In genomic region chr11:128632151-128632791, GRCh38 we compare ENCODE assay signal across 9 cellular contexts. TPM values are rescaled to one million over a fixed set of nuclear protein-coding genes. Genes with fewer than 3 reads are reported as not detected.
DNase-seq lines count a peak whose midpoint lies in the region; ATAC-seq, FAIRE-seq and TF ChIP-seq lines count a peak whose summit lies in the region.
"Had no signal": no experiment of that assay in that cellular context is flagged by ENCODE, and none has a peak within 500 bp of the region (broad histone marks: within the 10 kb centered on the region; RNA-seq: fewer than 3 reads in every experiment).

No MANE protein-coding gene starts in this region.

- no peak overlapping the region for H2BK5ac ChIP-seq in IMR-90 (ENCODE audit: low read depth, low read length, poor library complexity, severe bottlenecking)

- in situ Hi-C loops in IMR-90 (cut with MboI; ENCODE audit: low sequenced_read_pairs) = loop anchor here (5.0 to 10.0 kb wide), 2 partner anchors 195 to 597 kb away; no protein-coding TSS in a partner anchor
- in situ Hi-C loops in mammary epithelial cell (cut with MboI; ENCODE audit: low sequenced_read_pairs in 2 of 2) = loop anchor here (10.0 to 25.0 kb wide), 4 partner anchors 347 to 595 kb away; no protein-coding TSS in a partner anchor
- in situ Hi-C loops in HepG2 (cut with HindIII; ENCODE audit: extremely low pct_ligation_motif_present, low pct_unique_long_range_greater_than_20kb) = loop anchor here (5.0 kb wide), 1 partner anchor 600 kb away; no protein-coding TSS in a partner anchor

- no peak overlapping the region for H4K5ac ChIP-seq in IMR-90 (ENCODE audit: low read depth, low read length)

- H3K9me1 ChIP-seq in IMR-90 (ENCODE audit: insufficient read depth, low read length) = no peaks in the 10 kb centered on the region; the same call in 1 of the 2 replicates

- H3K23ac ChIP-seq in IMR-90 (ENCODE audit: low read depth, low read length) = no peak overlapping the region

- H3K9ac ChIP-seq in IMR-90 (ENCODE audit: low read depth, low read length) = no peak overlapping the region
- H3K9ac ChIP-seq in SU-DHL-6 (ENCODE audit: low read length) = no peak overlapping the region
- H3K9ac ChIP-seq in mammary epithelial cell (ENCODE audit: insufficient read depth, low read length) = no peak overlapping the region
- no peak overlapping the region for H3K9ac ChIP-seq in HepG2 (ENCODE audit: insufficient read depth, low read depth, low read length)

- dilution Hi-C loops in IMR-90 (cut with HindIII; ENCODE audit: low sequenced_read_pairs, unreplicated experiment) (loop anchor here (25.0 kb wide), 1 partner anchor 470 kb away; no protein-coding TSS in a partner anchor), mammary epithelial cell (cut with HindIII; ENCODE audit: low sequenced_read_pairs) (loop anchor here (10.0 to 25.0 kb wide), 3 partner anchors 203 to 595 kb away; no protein-coding TSS in a partner anchor)

- no peak overlapping the region for H2BK20ac ChIP-seq in IMR-90 (ENCODE audit: low read depth, low read length)

- H3K14ac ChIP-seq in IMR-90 (replicated peaks; ENCODE audit: low read depth, low read length) = no peak overlapping the region

- no peak overlapping the region for H3K4ac ChIP-seq in IMR-90 (ENCODE audit: low read depth, low read length)

- H4K8ac ChIP-seq in IMR-90 (ENCODE audit: low read depth in 2 of 2, low read length in 2 of 2) = no peak overlapping the region

- CTCF ChIA-PET in IMR-90 (lab: Yijun Ruan, JAX) (interaction anchor here (0.5 to 2.4 kb wide), 21 partner anchors 12 to 475 kb away, joined by 3 to 24 read pairs (median 4); no protein-coding TSS in a partner anchor), mammary epithelial cell (lab: Charles Lee; ENCODE audit: low non-redundant PET) (interaction anchor here (0.6 to 1.1 kb wide), 6 partner anchors 126 to 475 kb away, joined by 3 to 8 read pairs (median 6); no protein-coding TSS in a partner anchor), HepG2 (lab: Yijun Ruan, JAX; ENCODE audit: low intra/inter-chr PET ratio, low total read pairs) (interaction anchor here (1.6 to 3.9 kb wide), 2 partner anchors 342 to 460 kb away, joined by 7 to 41 read pairs; no protein-coding TSS in a partner anchor)

- H3K4me1 ChIP-seq in IMR-90 (ENCODE audit: control insufficient read depth, insufficient read depth, low read length) (no peaks in the 10 kb centered on the region), mammary epithelial cell (ENCODE audit: insufficient read depth, low read length) (peaks cover 4% of the 10 kb centered on the region), HepG2 (ENCODE audit: insufficient read depth, low read length) (no peaks in the 10 kb centered on the region), upper lobe of left lung (peaks cover 8 to 30% (median 17%) of the 10 kb centered on the region in 4 donors)

- TF ChIP-seq RAD21 in IMR-90 (IDR thresholded peaks at IDR 0.05; ENCODE audit: low read length) = peak; percentile 87
- TF ChIP-seq RAD21 in HepG2 (CRISPR knock-in tag; IDR thresholded peaks at IDR 0.05) = no peak

- no peaks in the 10 kb centered on the region for H3K36me3 ChIP-seq in IMR-90 (ENCODE audit: control insufficient read depth, insufficient read depth, low read length)
- H3K36me3 ChIP-seq in SU-DHL-6 (ENCODE audit: low read length) = no peaks in the 10 kb centered on the region
- H3K36me3 ChIP-seq in mammary epithelial cell (ENCODE audit: insufficient read depth, low read length) = no peaks in the 10 kb centered on the region
- no peaks in the 10 kb centered on the region for H3K36me3 ChIP-seq in HepG2 (replicated peaks in 1 of 2; ENCODE audit: control insufficient read depth in 1 of 2, insufficient read depth in 2 of 2, low read length in 2 of 2)
- H3K36me3 ChIP-seq in upper lobe of left lung = no peaks in the 10 kb centered on the region

- peak; percentile 78 for TF ChIP-seq CTCF in IMR-90 (conservative IDR thresholded peaks at IDR 0.05; ENCODE audit: low read depth, low read length)
- TF ChIP-seq CTCF in SU-DHL-6 (IDR thresholded peaks at IDR 0.05; ENCODE audit: insufficient read depth, low read length, poor library complexity, severe bottlenecking) = peak; percentile 55
- peak; percentile 50 to 61 for TF ChIP-seq CTCF in mammary epithelial cell (conservative IDR thresholded peaks at IDR 0.05 in 1 of 2, IDR thresholded peaks at IDR 0.05 in 1 of 2; ENCODE audit: extremely low read depth in 1 of 2, insufficient read depth in 1 of 2, low read depth in 1 of 2, low read length in 2 of 2)
- peak; percentile 33 for TF ChIP-seq CTCF in HepG2 (CRISPR knock-in tag; IDR thresholded peaks at IDR 0.05)
- TF ChIP-seq CTCF in upper lobe of left lung (IDR thresholded peaks at IDR 0.05) = peak; percentile 50 to 70 (median 59)

- TF ChIP-seq POLR2A in IMR-90 (IDR thresholded peaks at IDR 0.05; ENCODE audit: low read depth, low read length) = no peak
- no peak for TF ChIP-seq POLR2A in HepG2 (IDR thresholded peaks at IDR 0.05; ENCODE audit: insufficient read depth in 1 of 2, low read depth in 2 of 2, low read length in 2 of 2)
- TF ChIP-seq POLR2A in upper lobe of left lung (IDR thresholded peaks at IDR 0.05) = no peak

- intact Hi-C loops in IMR-90 (cut with micrococcal nuclease) (loop anchor here (5.0 kb wide), 1 partner anchor 475 kb away; no protein-coding TSS in a partner anchor), mammary epithelial cell (cut with micrococcal nuclease) (loop anchor here (1.0 to 5.0 kb wide), 2 partner anchors 165 to 199 kb away; no protein-coding TSS in a partner anchor), HepG2 (cut with micrococcal nuclease; ENCODE audit: unreplicated experiment) (loop anchor here (5.0 kb wide), 1 partner anchor 475 kb away; no protein-coding TSS in a partner anchor)

- H2AFZ ChIP-seq in IMR-90 (replicated peaks; ENCODE audit: low read length, poor library complexity) = no peak overlapping the region
- H2AFZ ChIP-seq in SU-DHL-6 (ENCODE audit: low read depth, low read length, severe bottlenecking) = no peak overlapping the region
- H2AFZ ChIP-seq in mammary epithelial cell (ENCODE audit: low read depth, low read length) = no peak overlapping the region
- no peak overlapping the region for H2AFZ ChIP-seq in HepG2 (ENCODE audit: low read length)

- no peaks in the 10 kb centered on the region for H4K20me1 ChIP-seq in IMR-90 (ENCODE audit: insufficient read depth, low read length)
- H4K20me1 ChIP-seq in SU-DHL-6 (ENCODE audit: low read depth, low read length) = no peaks in the 10 kb centered on the region
- no peaks in the 10 kb centered on the region for H4K20me1 ChIP-seq in mammary epithelial cell (ENCODE audit: insufficient read depth, low read length)
- no peaks in the 10 kb centered on the region for H4K20me1 ChIP-seq in HepG2 (ENCODE audit: insufficient read depth, low read length)

- FAIRE-seq in HepG2 (lab: Jason Lieb, UNC) = no peak
- FAIRE-seq: G401.6 had no signal

- no peak overlapping the region for H2BK120ac ChIP-seq in IMR-90 (ENCODE audit: low read depth, low read length)

- no peaks in the 10 kb centered on the region for H3K9me3 ChIP-seq in IMR-90 (ENCODE audit: control insufficient read depth, insufficient read depth, low read length)
- H3K9me3 ChIP-seq in SU-DHL-6 (ENCODE audit: insufficient read depth, low read length) = no peaks in the 10 kb centered on the region
- H3K9me3 ChIP-seq in mammary epithelial cell (replicated peaks; ENCODE audit: insufficient read depth, low read length) = no peaks in the 10 kb centered on the region
- no peaks in the 10 kb centered on the region for H3K9me3 ChIP-seq in HepG2 (ENCODE audit: low read length)
- H3K9me3 ChIP-seq in upper lobe of left lung = no peaks in the 10 kb centered on the region

- DNase-seq in NCI-H82 (lab: John Stamatoyannopoulos, UW) = peak; percentile 52
- no peak for DNase-seq in NCI-H82 treated with DMSO at 0.1 percent for 48 hours (lab: John Stamatoyannopoulos, UW; ENCODE audit: unreplicated experiment)
- DNase-seq in IMR-90 = peak; percentile 74
- DNase-seq in mammary epithelial cell = peak; percentile 23
- peak; percentile 3 for DNase-seq in HepG2 (ENCODE audit: low spot score)
- no peak for DNase-seq in upper lobe of left lung
- DNase-seq in GM19240 (ENCODE audit: insufficient read length, low spot score) = no peak

- no peak overlapping the region for H3K18ac ChIP-seq in IMR-90 (ENCODE audit: low read depth, low read length)

- H3K4me2 ChIP-seq in IMR-90 (ENCODE audit: low read depth, low read length) (no peak overlapping the region), SU-DHL-6 (ENCODE audit: low read depth, low read length, poor library complexity, severe bottlenecking) (no peak overlapping the region), mammary epithelial cell (ENCODE audit: insufficient read depth, low read depth, low read length) (no peak overlapping the region), HepG2 (ENCODE audit: low read depth, low read length) (no peak overlapping the region)

- POLR2A ChIA-PET in IMR-90 (lab: Charles Lee; ENCODE audit: unreplicated experiment) = no interaction called here
- POLR2A ChIA-PET in HepG2 (lab: Yijun Ruan, JAX) = no interaction called here

- no peak overlapping the region for H4K91ac ChIP-seq in IMR-90 (ENCODE audit: insufficient read depth, low read depth, low read length)

- H3K79me1 ChIP-seq in IMR-90 (ENCODE audit: low read depth in 1 of 2, low read length in 2 of 2) = peaks cover 0 to 5% of the 10 kb centered on the region in 2 experiments; a peak in 1 of 4 replicates

- H3K27me3 ChIP-seq in IMR-90 (ENCODE audit: control insufficient read depth, insufficient read depth, low read length) (peaks cover 21% of the 10 kb centered on the region), SU-DHL-6 (ENCODE audit: low read length) (no peaks in the 10 kb centered on the region), mammary epithelial cell (ENCODE audit: insufficient read depth, low read length) (no peaks in the 10 kb centered on the region), HepG2 (ENCODE audit: control insufficient read depth in 1 of 2, insufficient read depth in 2 of 2, low read length in 2 of 2) (peaks cover 1 to 19% of the 10 kb centered on the region in 2 experiments; a peak in 1 of 5 replicates), upper lobe of left lung (no peaks in the 10 kb centered on the region)

- no peak overlapping the region for H3K56ac ChIP-seq in IMR-90 (ENCODE audit: extremely low read depth, insufficient read depth, low read length)

- BruUV-seq in IMR-90 (replicated peaks; lab: Mats Ljungman, UMichigan) (no TSS peak), mammary epithelial cell (replicated peaks; lab: Mats Ljungman, UMichigan) (no TSS peak), HepG2 (replicated peaks; lab: Mats Ljungman, UMichigan) (no TSS peak)

- WGBS in IMR-90 (ENCODE audit: extremely low coverage in 2 of 2, insufficient read length in 1 of 2), 2 experiments = 18% methylated on average over 3 of the region's 6 CpGs; no CpG with 5 or more reads in 1 of the 2 experiments
- WGBS in mammary epithelial cell (ENCODE audit: low coverage, missing lambda C conversion rate) = 31% methylated on average over 3 of the region's 6 CpGs
- WGBS in HepG2 (ENCODE audit: low lambda C conversion rate) = 5% methylated on average over 4 of the region's 6 CpGs
- 51 to 57% methylated on average over 5 to 6 of the region's 6 CpGs for WGBS in upper lobe of left lung, 2 donors

- H3K9me2 ChIP-seq in SU-DHL-6 (replicated peaks; ENCODE audit: insufficient read depth, low read length) = no peaks in the 10 kb centered on the region

- H2AK9ac ChIP-seq in IMR-90 (replicated peaks; ENCODE audit: low read depth, low read length, poor library complexity) = no peak overlapping the region

- H2AK5ac ChIP-seq in IMR-90 (ENCODE audit: low read depth, low read length) = no peak overlapping the region

- 0 out of 3 replicates have a peak overlapping the region, but pooled peaks have one; percentile 5 for H2BK15ac ChIP-seq in IMR-90 (ENCODE audit: low read depth, low read length)

- no peak overlapping the region for H3K4me3 ChIP-seq in IMR-90 (ENCODE audit: insufficient read depth, low read depth, low read length)
- H3K4me3 ChIP-seq in SU-DHL-6 (ENCODE audit: insufficient read depth, low read length, poor library complexity, severe bottlenecking) = no peak overlapping the region
- H3K4me3 ChIP-seq in mammary epithelial cell (replicated peaks in 1 of 3; ENCODE audit: insufficient read depth in 1 of 3, low read depth in 2 of 3, low read length in 3 of 3) = no peak overlapping the region
- H3K4me3 ChIP-seq in HepG2 (replicated peaks in 1 of 3; ENCODE audit: insufficient read depth in 1 of 3, low read depth in 2 of 3, low read length in 3 of 3) = no peak overlapping the region
- no peak overlapping the region for H3K4me3 ChIP-seq in upper lobe of left lung

- H3K27ac ChIP-seq in IMR-90 (ENCODE audit: insufficient read depth, low read length) (no peak overlapping the region), SU-DHL-6 (ENCODE audit: low read depth, low read length) (peak overlapping the region; percentile 100), mammary epithelial cell (ENCODE audit: insufficient read depth, low read depth, low read length) (no peak overlapping the region), HepG2 (ENCODE audit: extremely low read length, insufficient read depth, low read length) (no peak overlapping the region), upper lobe of left lung (no peak overlapping the region)

- peak; percentile 74 for ATAC-seq in IMR-90 (ENCODE audit: low read depth)
- peak; percentile 57 for ATAC-seq in HepG2
- peak in 1 of 2 donors; percentile 18 for ATAC-seq in upper lobe of left lung (ENCODE audit: low FRiP score in 2 of 2)

- H3K79me2 ChIP-seq in SU-DHL-6 (ENCODE audit: insufficient read depth, low read length) (no peaks in the 10 kb centered on the region), mammary epithelial cell (ENCODE audit: insufficient read depth, low read length) (no peaks in the 10 kb centered on the region), HepG2 (ENCODE audit: insufficient read depth, low read length) (no peaks in the 10 kb centered on the region)

- no peak for TF ChIP-seq EP300 in HepG2 (IDR thresholded peaks at IDR 0.05; ENCODE audit: low read depth in 2 of 2, low read length in 2 of 2)
- no peak for TF ChIP-seq EP300 in HepG2 (CRISPR knock-in tag; IDR thresholded peaks at IDR 0.05; ENCODE audit: borderline replicate concordance)
- TF ChIP-seq EP300 in upper lobe of left lung (IDR thresholded peaks at IDR 0.05) = no peak

- H3F3A ChIP-seq in SU-DHL-6 (ENCODE audit: insufficient read depth) = peaks cover 22% of the 10 kb centered on the region

RNA-seq across cellular contexts. Expression of gene ETS1, which starts 44.9 kb away (rescaled TPM):
- total RNA-seq in IMR-90 (2012; rRNA removed) (56.3 and 60.3 TPM in 2 replicates), mammary epithelial cell (100 to 1,000 TPM in 1 of 2 donors, 10 to 100 TPM in 1; 53.0 to 115 TPM), HepG2 (2016; rRNA removed; fragmentation: Illumina TruSeq; extraction: Trizol) (0.18 and 0.20 TPM in 2 replicates), upper lobe of left lung (100 to 1,000 TPM in 1 of 6 donors, 10 to 100 TPM in 5; 29.3 to 107 (median 79.0) TPM)
- polyA plus RNA-seq in IMR-90 (2012; rRNA removed) (41.2 and 43.6 TPM in 2 replicates), mammary epithelial cell (40.7 TPM), HepG2 (2011; rRNA removed) (0.12 and 0.34 TPM in 2 replicates)
- polyA plus RNA-seq in IMR-90 (2012; cell fraction: cytosol; rRNA removed) = 19.0 and 24.4 TPM in 2 replicates
- 13.4 and 42.1 TPM in 2 replicates for polyA plus RNA-seq in IMR-90 (2012; cell fraction: nucleus; rRNA removed; ENCODE audit: low replicate concordance)
- polyA minus RNA-seq in mammary epithelial cell = 71.6 TPM
- 0.09 and 0.10 TPM in 2 replicates for total RNA-seq in HepG2 (2016; cell fraction: cytosol; rRNA removed; fragmentation: Illumina TruSeq; extraction: Trizol; ENCODE audit: low read depth)
- 0.25 and 0.26 TPM in 2 replicates for total RNA-seq in HepG2 (2016; cell fraction: insoluble cytoplasmic fraction; rRNA removed; fragmentation: Illumina TruSeq; extraction: Trizol)
- 0.09 and 0.14 TPM in 2 replicates for total RNA-seq in HepG2 (2016; cell fraction: membrane; rRNA removed; fragmentation: Illumina TruSeq; extraction: Trizol)
- 0.12 and 0.13 TPM in 2 replicates for total RNA-seq in HepG2 (2016; cell fraction: nucleus; rRNA removed; fragmentation: Illumina TruSeq; extraction: Trizol)
- 0.21 TPM in 2 replicates for polyA plus RNA-seq in HepG2 (2011; cell fraction: cytosol; rRNA removed)
- polyA plus RNA-seq in HepG2 (2011; cell fraction: nucleus; rRNA removed) = 0.14 and 0.26 TPM in 2 replicates
- polyA plus RNA-seq in HepG2 (2012) = 0.25 and 0.81 TPM in 2 replicates
- not detected in 2 replicates for polyA plus RNA-seq in HepG2 (2016; cell fraction: cytosol; fragmentation: Illumina TruSeq; extraction: Trizol; ENCODE audit: low read depth)
- polyA plus RNA-seq in HepG2 (2016; cell fraction: insoluble cytoplasmic fraction; fragmentation: Illumina TruSeq; extraction: Trizol; ENCODE audit: low read depth) = 0.21 and 0.23 TPM in 2 replicates
- 0.03 and 0.06 TPM in 2 replicates for polyA plus RNA-seq in HepG2 (2016; cell fraction: membrane; fragmentation: Illumina TruSeq; extraction: Trizol; ENCODE audit: low read depth)
- 0.17 and 0.18 TPM in 2 replicates for polyA plus RNA-seq in HepG2 (2016; cell fraction: nucleus; fragmentation: Illumina TruSeq; extraction: Trizol; ENCODE audit: insufficient read depth, low read depth)
- 0.08 and 8.3 TPM in 2 replicates for polyA minus RNA-seq in HepG2 (2011; rRNA and poly(A)+ RNA removed; ENCODE audit: low replicate concordance)
- polyA minus RNA-seq in HepG2 (2011; cell fraction: cytosol; rRNA and poly(A)+ RNA removed) = 0.44 and 0.49 TPM in 2 replicates
- 0.62 and 0.64 TPM in 2 replicates for polyA minus RNA-seq in HepG2 (2011; cell fraction: nucleus; rRNA and poly(A)+ RNA removed)

Comparison
In these comparisons a context has a peak if more than half of its experiments do, and no peak if none do; other contexts are left out.
1. DNase-seq: peak in NCI-H82 (single experiment), IMR-90 (single experiment), mammary epithelial cell (single experiment) and HepG2 (single experiment); none in NCI-H82 treated with DMSO at 0.1 percent for 48 hours (single experiment), upper lobe of left lung (0 of 2) and GM19240 (single experiment).
2. RNA of gene ETS1, which starts 44.9 kb away (total RNA-seq): 53.0 to 115 TPM in mammary epithelial cell, 29.3 to 107 TPM in upper lobe of left lung and 56.3 to 60.3 TPM in IMR-90; 0.09 to 0.26 TPM in HepG2; every median in the first group is over 10 times any median in the second.
3. Peak in every context shown above with its lines, with median percentiles within 50 percentile points of each other: CTCF ChIP-seq.